8 cellular contexts compared by ENCODE assay signal in the genomic region with DNA sequence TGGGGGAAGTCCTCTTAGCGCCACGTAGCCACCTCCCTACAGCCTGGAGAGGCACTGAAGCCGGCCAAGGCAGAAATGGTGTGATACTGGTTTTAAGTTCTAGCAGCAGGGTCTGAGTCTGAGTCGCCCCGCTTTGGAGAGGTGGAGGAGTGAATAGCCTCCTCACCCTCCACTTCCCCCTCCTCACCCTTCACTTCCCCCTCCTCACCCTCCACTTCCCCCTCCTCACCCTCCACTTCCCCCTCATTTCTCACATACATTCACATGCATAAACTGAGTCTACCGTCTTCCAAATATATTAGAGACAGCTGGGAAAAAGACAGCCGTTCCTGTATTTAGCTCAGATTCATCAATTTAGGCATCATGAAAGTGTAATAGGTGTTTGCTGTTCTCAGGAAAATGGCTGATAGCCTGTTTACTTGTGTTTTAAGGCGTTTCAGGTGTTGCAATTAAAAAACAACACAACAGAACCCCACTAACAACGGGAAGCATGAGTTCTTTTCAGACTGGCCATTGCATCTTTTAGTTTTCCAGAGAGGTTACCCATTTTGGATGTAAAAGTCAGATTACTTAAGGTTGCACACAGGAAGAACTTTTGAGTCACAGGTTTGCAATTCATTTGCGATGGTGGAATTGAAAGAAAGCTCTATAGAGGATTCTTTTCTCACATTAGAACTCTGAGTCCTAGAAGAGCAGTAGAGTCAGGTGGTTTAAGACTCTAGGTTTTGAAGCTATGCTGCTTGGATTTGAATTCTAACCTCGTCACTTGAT. TPM values are rescaled to one million over a fixed set of nuclear protein-coding genes. Genes with fewer than 3 reads are reported as not detected.
DNase-seq lines count a peak whose midpoint lies in the region; ATAC-seq, FAIRE-seq and TF ChIP-seq lines count a peak whose summit lies in the region.

No MANE protein-coding gene starts in this region.

- no peak overlapping the region for H2BK120ac ChIP-seq in IMR-90 (ENCODE audit: low read depth, low read length)

- H3K27ac ChIP-seq in IMR-90 (ENCODE audit: insufficient read depth, low read length) (peak overlapping the region; percentile 80), astrocyte (ENCODE audit: low read depth, low read length) (peak overlapping the region; percentile 93), subcutaneous abdominal adipose tissue (ENCODE audit: low read depth, low read length) (peak overlapping the region; percentile 94)

- H3K14ac ChIP-seq in IMR-90 (replicated peaks; ENCODE audit: low read depth, low read length) = peak overlapping the region; percentile 70

- DNase-seq in CD1c-positive myeloid dendritic cell (ENCODE audit: extremely low spot score) (peak; percentile 64), IMR-90 (peak; percentile 53), astrocyte (ENCODE audit: low read depth) (no peak), immature natural killer cell (no peak), hepatic stellate cell (ENCODE audit: low spot score) (no peak)
- no peak for DNase-seq in stimulated activated CD4-positive, alpha-beta T cell treated with anti-CD3 and anti-CD28 coated beads, Interleukin-1b, Interleukin-23, amount 100 ng/mL, for 48 hours

- POLR2A ChIA-PET in IMR-90 (lab: Charles Lee; ENCODE audit: unreplicated experiment) = interaction anchor here (0.6 kb wide), 1 partner anchor 520 kb away, joined by 9 read pairs; no protein-coding TSS in a partner anchor

- no peak for FAIRE-seq in astrocyte (lab: Jason Lieb, UNC)

- H3K9ac ChIP-seq in IMR-90 (ENCODE audit: low read depth, low read length) (peak overlapping the region; percentile 85), astrocyte (ENCODE audit: low read length) (peak overlapping the region; percentile 98), subcutaneous abdominal adipose tissue (ENCODE audit: low read length in 5 of 5) (peak overlapping the region; percentile 79 to 98 (median 97))

- H3K36me3 Mint-ChIP-seq in astrocyte (ENCODE audit: low read depth, unreplicated experiment) = peaks cover 11% of the 10 kb centered on the region
- peaks cover 0 to 4% (median 0%) of the 10 kb centered on the region in 3 donors for H3K36me3 Mint-ChIP-seq in immature natural killer cell

- H4K20me1 ChIP-seq in IMR-90 (ENCODE audit: insufficient read depth, low read length) = peaks cover 24% of the 10 kb centered on the region
- H4K20me1 ChIP-seq in astrocyte (ENCODE audit: insufficient read depth, low read length) = peaks cover 47% of the 10 kb centered on the region

- ATAC-seq in IMR-90 (ENCODE audit: low read depth) (no peak), HG03095 (IDR thresholded peaks at IDR 0.05; ENCODE audit: unreplicated experiment) (no peak)

- H3K27me3 ChIP-seq in IMR-90 (ENCODE audit: control insufficient read depth, insufficient read depth, low read length) = no peaks in the 10 kb centered on the region
- H3K27me3 ChIP-seq in astrocyte (ENCODE audit: insufficient read depth, low read length) = no peaks in the 10 kb centered on the region
- no peaks in the 10 kb centered on the region for H3K27me3 ChIP-seq in subcutaneous abdominal adipose tissue (ENCODE audit: control insufficient read depth in 5 of 5, insufficient read depth in 4 of 5, low read length in 5 of 5)

- H2BK20ac ChIP-seq in IMR-90 (ENCODE audit: low read depth, low read length) = no peak overlapping the region

- TF ChIP-seq CTCF in IMR-90 (conservative IDR thresholded peaks at IDR 0.05; ENCODE audit: low read depth, low read length) (no peak), astrocyte (IDR thresholded peaks at IDR 0.05; ENCODE audit: insufficient read depth, low read depth, low read length) (no peak)

- H4K8ac ChIP-seq in IMR-90 (ENCODE audit: low read depth in 2 of 2, low read length in 2 of 2) = peak overlapping the region in 1 of 2 experiments; percentile 78; a peak in 3 of 4 replicates

- no peak overlapping the region for H2BK15ac ChIP-seq in IMR-90 (ENCODE audit: low read depth, low read length)

- CTCF ChIA-PET in IMR-90 (lab: Yijun Ruan, JAX) = interaction anchor here (0.5 kb wide), 1 partner anchor 570 kb away, joined by 3 read pairs; no protein-coding TSS in a partner anchor

- no TSS peak for BruUV-seq in IMR-90 (replicated peaks; lab: Mats Ljungman, UMichigan)

- in situ Hi-C loops in IMR-90 (cut with MboI; ENCODE audit: low sequenced_read_pairs) = loop anchor here (25.0 kb wide), 1 partner anchor 1047 kb away; no protein-coding TSS in a partner anchor

- H3K9me3 Mint-ChIP-seq in astrocyte (ENCODE audit: unreplicated experiment) (peaks cover 10% of the 10 kb centered on the region), immature natural killer cell (peaks cover 0 to 4% (median 0%) of the 10 kb centered on the region in 6 donors)

- H3K9me3 ChIP-seq in IMR-90 (ENCODE audit: control insufficient read depth, insufficient read depth, low read length) (no peaks in the 10 kb centered on the region), astrocyte (ENCODE audit: insufficient read depth, low read depth, low read length) (no peaks in the 10 kb centered on the region), subcutaneous abdominal adipose tissue (ENCODE audit: control insufficient read depth in 5 of 5, low read length in 5 of 5) (no peaks in the 10 kb centered on the region)

- H2AK5ac ChIP-seq in IMR-90 (ENCODE audit: low read depth, low read length) = peak overlapping the region; percentile 0

- intact Hi-C loops in IMR-90 (cut with micrococcal nuclease) = no loop called here

- peak overlapping the region; percentile 89 for H2AK9ac ChIP-seq in IMR-90 (replicated peaks; ENCODE audit: low read depth, low read length, poor library complexity)

- peaks cover 56% of the 10 kb centered on the region for H3K79me2 ChIP-seq in astrocyte (ENCODE audit: insufficient read depth, low read length)

- peak overlapping the region; percentile 68 for H3K4ac ChIP-seq in IMR-90 (ENCODE audit: low read depth, low read length)

- peak overlapping the region; percentile 44; the same call in 1 of the 2 replicates for H4K91ac ChIP-seq in IMR-90 (ENCODE audit: insufficient read depth, low read depth, low read length)

- H3K4me2 ChIP-seq in IMR-90 (ENCODE audit: low read depth, low read length) (peak overlapping the region; percentile 99), astrocyte (ENCODE audit: low read length) (peak overlapping the region; percentile 90)

- TF ChIP-seq POLR2A in IMR-90 (IDR thresholded peaks at IDR 0.05; ENCODE audit: low read depth, low read length) = no peak

- H3K27ac Mint-ChIP-seq in astrocyte (ENCODE audit: unreplicated experiment) = peak overlapping the region; percentile 87
- peak overlapping the region; percentile 84 to 97 (median 93) for H3K27ac Mint-ChIP-seq in immature natural killer cell

- dilution Hi-C loops in IMR-90 (cut with HindIII; ENCODE audit: low sequenced_read_pairs, unreplicated experiment) = no loop called here

- H3K4me3 ChIP-seq in IMR-90 (ENCODE audit: insufficient read depth, low read depth, low read length) (peak overlapping the region; percentile 82), astrocyte (ENCODE audit: insufficient read depth, low read depth, low read length) (peak overlapping the region; percentile 88), subcutaneous abdominal adipose tissue (ENCODE audit: low read depth in 1 of 5, low read length in 5 of 5) (peak overlapping the region; percentile 89 to 95 (median 93))

- peaks cover 5 to 30% of the 10 kb centered on the region in 2 experiments; a peak in 3 of 4 replicates for H3K79me1 ChIP-seq in IMR-90 (ENCODE audit: low read depth in 1 of 2, low read length in 2 of 2)

- TF ChIP-seq RAD21 in IMR-90 (IDR thresholded peaks at IDR 0.05; ENCODE audit: low read length) = no peak

- peak overlapping the region; percentile 16; the same call in 1 of the 2 replicates for H4K5ac ChIP-seq in IMR-90 (ENCODE audit: low read depth, low read length)

- H3K18ac ChIP-seq in IMR-90 (ENCODE audit: low read depth, low read length) = peak overlapping the region; percentile 11

- H3K4me3 Mint-ChIP-seq in astrocyte (ENCODE audit: unreplicated experiment) (peak overlapping the region; percentile 93), immature natural killer cell (peak overlapping the region; percentile 88 to 95 (median 92))

- peak overlapping the region; percentile 66 for H2BK5ac ChIP-seq in IMR-90 (ENCODE audit: low read depth, low read length, poor library complexity, severe bottlenecking)

- H2AFZ ChIP-seq in IMR-90 (replicated peaks; ENCODE audit: low read length, poor library complexity) = peak overlapping the region; percentile 79
- peak overlapping the region; percentile 76 for H2AFZ ChIP-seq in astrocyte (ENCODE audit: low read depth, low read length)

- WGBS in IMR-90 (ENCODE audit: extremely low coverage in 2 of 2, insufficient read length in 1 of 2), 2 experiments = no CpG with 5 or more reads among the region's 11 CpGs

- H3K4me1 Mint-ChIP-seq in astrocyte (ENCODE audit: low read depth, unreplicated experiment) = peaks cover 19% of the 10 kb centered on the region
- peaks cover 38 to 52% of the 10 kb centered on the region in 2 donors for H3K4me1 Mint-ChIP-seq in immature natural killer cell

- H3K27me3 Mint-ChIP-seq in astrocyte (ENCODE audit: low read depth, unreplicated experiment) = no peaks in the 10 kb centered on the region
- H3K27me3 Mint-ChIP-seq in immature natural killer cell (ENCODE audit: low read depth in 3 of 3) = peaks cover 3 to 15% (median 13%) of the 10 kb centered on the region in 3 donors

- peak overlapping the region; percentile 64 for H3K56ac ChIP-seq in IMR-90 (ENCODE audit: extremely low read depth, insufficient read depth, low read length)

- H3K9me1 ChIP-seq in IMR-90 (ENCODE audit: insufficient read depth, low read length) = peaks cover 3% of the 10 kb centered on the region

- H3K4me1 ChIP-seq in IMR-90 (ENCODE audit: control insufficient read depth, insufficient read depth, low read length) = peaks cover 2% of the 10 kb centered on the region; the same call in 1 of the 2 replicates
- H3K4me1 ChIP-seq in astrocyte (ENCODE audit: insufficient read depth, low read length) = no peaks in the 10 kb centered on the region
- peaks cover 0 to 38% (median 32%) of the 10 kb centered on the region in 5 donors for H3K4me1 ChIP-seq in subcutaneous abdominal adipose tissue (ENCODE audit: control insufficient read depth in 5 of 5, insufficient read depth in 5 of 5, low read length in 5 of 5)

- H3K23ac ChIP-seq in IMR-90 (ENCODE audit: low read depth, low read length) = peak overlapping the region; percentile 89

- H3K36me3 ChIP-seq in IMR-90 (ENCODE audit: control insufficient read depth, insufficient read depth, low read length) = no peaks in the 10 kb centered on the region
- no peaks in the 10 kb centered on the region for H3K36me3 ChIP-seq in astrocyte (ENCODE audit: insufficient read depth, low read length)
- H3K36me3 ChIP-seq in subcutaneous abdominal adipose tissue (ENCODE audit: control insufficient read depth in 5 of 5, insufficient read depth in 5 of 5, low read length in 5 of 5) = no peaks in the 10 kb centered on the region

TF ChIP-seq in IMR-90, 13 proteins besides CTCF, POLR2A, EP300 and RAD21 (continues in another document):
- TF ChIP-seq RFX5 (IDR thresholded peaks at IDR 0.05; ENCODE audit: low read depth, low read length) (no peak), SMC3 (IDR thresholded peaks at IDR 0.05; ENCODE audit: low read depth, low read length) (no peak)

RNA-seq across cellular contexts. Expression of gene NRBF2, which starts 0.8 kb away (rescaled TPM):
- total RNA-seq in IMR-90 (2012; rRNA removed) (19.9 and 26.9 TPM in 2 replicates), astrocyte (55.4 and 60.0 TPM in 2 replicates)
- polyA plus RNA-seq in IMR-90 (2012; rRNA removed) (18.1 and 20.6 TPM in 2 replicates), immature natural killer cell (10 to 100 TPM; 15.4 to 31.2 (median 15.6) TPM)
- 4.8 and 6.7 TPM in 2 replicates for polyA plus RNA-seq in IMR-90 (2012; cell fraction: cytosol; rRNA removed)
- polyA plus RNA-seq in IMR-90 (2012; cell fraction: nucleus; rRNA removed; ENCODE audit: low replicate concordance) = 1.7 and 7.1 TPM in 2 replicates

Comparison
In these comparisons a context has a peak if more than half of its experiments do, and no peak if none do; other contexts are left out.
1. DNase-seq: peak in CD1c-positive myeloid dendritic cell (single experiment) and IMR-90 (single experiment); none in astrocyte (single experiment), immature natural killer cell (0 of 3), hepatic stellate cell (single experiment) and stimulated activated CD4-positive, alpha-beta T cell treated with anti-CD3 and anti-CD28 coated beads, Interleukin-1b, Interleukin-23, amount 100 ng/mL, for 48 hours (single experiment).
2. Peak in every context shown above with its lines, with median percentiles within 50 percentile points of each other: H3K27ac ChIP-seq, H3K4me3 ChIP-seq and H3K9ac ChIP-seq.